8 cellular contexts compared by ENCODE assay signal in the genomic region with DNA sequence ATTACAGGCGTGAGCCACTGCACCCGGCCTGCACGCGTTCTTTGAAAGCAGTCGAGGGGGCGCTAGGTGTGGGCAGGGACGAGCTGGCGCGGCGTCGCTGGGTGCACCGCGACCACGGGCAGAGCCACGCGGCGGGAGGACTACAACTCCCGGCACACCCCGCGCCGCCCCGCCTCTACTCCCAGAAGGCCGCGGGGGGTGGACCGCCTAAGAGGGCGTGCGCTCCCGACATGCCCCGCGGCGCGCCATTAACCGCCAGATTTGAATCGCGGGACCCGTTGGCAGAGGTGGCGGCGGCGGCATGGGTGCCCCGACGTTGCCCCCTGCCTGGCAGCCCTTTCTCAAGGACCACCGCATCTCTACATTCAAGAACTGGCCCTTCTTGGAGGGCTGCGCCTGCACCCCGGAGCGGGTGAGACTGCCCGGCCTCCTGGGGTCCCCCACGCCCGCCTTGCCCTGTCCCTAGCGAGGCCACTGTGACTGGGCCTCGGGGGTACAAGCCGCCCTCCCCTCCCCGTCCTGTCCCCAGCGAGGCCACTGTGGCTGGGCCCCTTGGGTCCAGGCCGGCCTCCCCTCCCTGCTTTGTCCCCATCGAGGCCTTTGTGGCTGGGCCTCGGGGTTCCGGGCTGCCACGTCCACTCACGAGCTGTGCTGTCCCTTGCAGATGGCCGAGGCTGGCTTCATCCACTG. TPM values are rescaled to one million over a fixed set of nuclear protein-coding genes. Genes with fewer than 3 reads are reported as not detected.
DNase-seq lines count a peak whose midpoint lies in the region; ATAC-seq and TF ChIP-seq lines count a peak whose summit lies in the region.

A gene (plus strand): TSS at position 238 of the 690 bp plus-strand sequence. CDS start 64 bp downstream, at position 302.

- peak within 1 kb of the TSS in 10 of 12 donors; percentile 34 to 70 (median 48) for H3K4me3 ChIP-seq in heart left ventricle

- peaks cover 14% of the 10 kb centered on the region for H3K4me1 Mint-ChIP-seq in activated naive CD8-positive, alpha-beta T cell treated with anti-CD3 and anti-CD28 coated beads, Interleukin-2, amount 10 ng/mL, durations not matched to agents 7 days and 5 days
- H3K4me1 Mint-ChIP-seq in type B pancreatic cell (ENCODE audit: unreplicated experiment), result peaks cover 5% of the 10 kb centered on the region

- TF ChIP-seq CTCF in heart left ventricle (IDR thresholded peaks at IDR 0.05), result no peak
- TF ChIP-seq CTCF in type B pancreatic cell (conservative IDR thresholded peaks at IDR 0.05), result no peak

- ATAC-seq in HG02642 (IDR thresholded peaks at IDR 0.05; ENCODE audit: poor library complexity, unreplicated experiment) (peak; percentile 94), heart left ventricle (peak; percentile 98 to 99 (median 99))
- peak; percentile 98 for ATAC-seq in activated naive CD8-positive, alpha-beta T cell treated with anti-CD3 and anti-CD28 coated beads, Interleukin-2, amount 10 ng/mL, durations not matched to agents 7 days and 5 days (ENCODE audit: low read depth)

- H3K27ac Mint-ChIP-seq in activated naive CD8-positive, alpha-beta T cell treated with anti-CD3 and anti-CD28 coated beads, Interleukin-2, amount 10 ng/mL, durations not matched to agents 7 days and 5 days, result peak within 1 kb of the TSS; percentile 95
- peak within 1 kb of the TSS; percentile 77 for H3K27ac Mint-ChIP-seq in type B pancreatic cell

- no peak within 1 kb of the TSS for H3K27ac ChIP-seq in heart left ventricle

- DNase-seq in GM03348 (ENCODE audit: low spot score) (peak; percentile 99), NCI-H146 (lab: John Stamatoyannopoulos, UW) (peak; percentile 94), SW480 (ENCODE audit: low spot score) (peak; percentile 85), heart left ventricle (peak; percentile 88 to 95 (median 90)), posterior cingulate gyrus (peak; percentile 81 to 99 (median 91)), type B pancreatic cell (ENCODE audit: extremely low spot score, unreplicated experiment) (peak; percentile 94)
- DNase-seq in activated naive CD8-positive, alpha-beta T cell treated with anti-CD3 and anti-CD28 coated beads, Interleukin-2, amount 10 ng/mL, durations not matched to agents 7 days and 5 days, result peak; percentile 95

- WGBS in heart left ventricle, 4 donors, result 1 to 5% (median 2%) methylated on average over 13 to 60 of the region's 60 CpGs

- H3K4me3 Mint-ChIP-seq in activated naive CD8-positive, alpha-beta T cell treated with anti-CD3 and anti-CD28 coated beads, Interleukin-2, amount 10 ng/mL, durations not matched to agents 7 days and 5 days, result peak within 1 kb of the TSS; percentile 97
- peak within 1 kb of the TSS; percentile 94 for H3K4me3 Mint-ChIP-seq in type B pancreatic cell

- no peaks in the 10 kb centered on the region for H3K27me3 ChIP-seq in heart left ventricle

- peaks cover 15% of the 10 kb centered on the region for H3K36me3 Mint-ChIP-seq in activated naive CD8-positive, alpha-beta T cell treated with anti-CD3 and anti-CD28 coated beads, Interleukin-2, amount 10 ng/mL, durations not matched to agents 7 days and 5 days
- H3K36me3 Mint-ChIP-seq in type B pancreatic cell, result peaks cover 8% of the 10 kb centered on the region

- no peaks in the 10 kb centered on the region for H3K36me3 ChIP-seq in heart left ventricle

- POLR2A ChIA-PET in activated naive CD8-positive, alpha-beta T cell treated with anti-CD3 and anti-CD28 coated beads, Interleukin-2, amount 10 ng/mL, durations not matched to agents 7 days and 5 days (lab: Charles Lee), result interaction anchor here (0.8 to 1.6 kb wide), 4 partner anchors 11 to 98 kb away, joined by 4 to 6 read pairs (median 4); a partner anchor contains a TSS

- no peaks in the 10 kb centered on the region for H3K9me3 ChIP-seq in heart left ventricle

- peaks cover 0 to 12% (median 5%) of the 10 kb centered on the region in 12 donors for H3K4me1 ChIP-seq in heart left ventricle

- no peaks in the 10 kb centered on the region for H3K9me3 Mint-ChIP-seq in activated naive CD8-positive, alpha-beta T cell treated with anti-CD3 and anti-CD28 coated beads, Interleukin-2, amount 10 ng/mL, durations not matched to agents 7 days and 5 days
- H3K9me3 Mint-ChIP-seq in type B pancreatic cell, result no peaks in the 10 kb centered on the region

- H3K27me3 Mint-ChIP-seq in activated naive CD8-positive, alpha-beta T cell treated with anti-CD3 and anti-CD28 coated beads, Interleukin-2, amount 10 ng/mL, durations not matched to agents 7 days and 5 days, result no peaks in the 10 kb centered on the region
- no peaks in the 10 kb centered on the region for H3K27me3 Mint-ChIP-seq in type B pancreatic cell

- peak in 1 of 2 donors; percentile 27 for TF ChIP-seq POLR2A in heart left ventricle (IDR thresholded peaks at IDR 0.05)

- intact Hi-C loops in heart left ventricle (cut with DNase I), result loop anchor here in 1 of 10 donors (10.0 kb wide), 1 partner anchor 59 kb away; no protein-coding TSS in a partner anchor
- intact Hi-C loops in posterior cingulate gyrus (cut with DNase I), result loop anchor here (5.0 kb wide), 1 partner anchor 38 kb away; no protein-coding TSS in a partner anchor

RNA-seq across cellular contexts. Expression of the gene that starts here (rescaled TPM):
- 10 to 100 TPM; 54.9 to 65.2 TPM for total RNA-seq in activated naive CD8-positive, alpha-beta T cell treated with anti-CD3 and anti-CD28 coated beads, Interleukin-2, amount 10 ng/mL, durations not matched to agents 7 days and 5 days
- 10 to 100 TPM in 1 of 9 donors, 1 to 10 TPM in 3, under 1 TPM in 3, not detected in 2; 0.50 to 10.9 (median 1.1) TPM for total RNA-seq in heart left ventricle
- polyA plus RNA-seq in heart left ventricle, result under 1 TPM; 0.11 to 0.28 TPM
- total RNA-seq in type B pancreatic cell (ENCODE audit: low replicate concordance), result 20.0 and 63.3 TPM in 2 replicates
